Comparison of ENCODE assay signal across 8 cellular contexts in genomic region chr16:67659675-67660563, GRCh38. TPM values are rescaled to one million over a fixed set of nuclear protein-coding genes. Genes with fewer than 3 reads are reported as not detected.
A peak's percentile ranks its signal among the peaks of the same experiment; 100 is the strongest.
DNase-seq lines count a peak whose midpoint lies in the region; ATAC-seq and TF ChIP-seq lines count a peak whose summit lies in the region.

ACD (minus strand) TSS chr16:67660260; CDS start chr16:67660220, 40 bp downstream.

- TF ChIP-seq RAD21 in Ishikawa (IDR thresholded peaks at IDR 0.05; ENCODE audit: low read depth): no peak

- peak; percentile 47 for ATAC-seq in GM21576 (IDR thresholded peaks at IDR 0.05; ENCODE audit: unreplicated experiment)
- peak; percentile 66 for ATAC-seq in activated T-helper 17 cell treated with anti-CD3 and anti-CD28 coated beads, Interleukin-2, amount 50 U/mL, for 72 hours (replicated peaks)
- peak; percentile 59 to 61 for ATAC-seq in naive thymus-derived CD8-positive, alpha-beta T cell

- peaks cover 5% of the 10 kb centered on the region for H3K4me1 Mint-ChIP-seq in activated T-helper 17 cell treated with anti-CD3 and anti-CD28 coated beads, Interleukin-2, amount 50 U/mL, for 72 hours
- peaks cover 9 to 49% (median 28%) of the 10 kb centered on the region in 4 donors for H3K4me1 Mint-ChIP-seq in naive thymus-derived CD8-positive, alpha-beta T cell

- peak within 1 kb of the TSS; percentile 93 for H3K4me3 Mint-ChIP-seq in activated T-helper 17 cell treated with anti-CD3 and anti-CD28 coated beads, Interleukin-2, amount 50 U/mL, for 72 hours
- H3K4me3 Mint-ChIP-seq in naive thymus-derived CD8-positive, alpha-beta T cell: peak within 1 kb of the TSS; percentile 88 to 97 (median 94)

- H3K36me3 Mint-ChIP-seq in activated T-helper 17 cell treated with anti-CD3 and anti-CD28 coated beads, Interleukin-2, amount 50 U/mL, for 72 hours (ENCODE audit: low read depth): peaks cover 45% of the 10 kb centered on the region
- H3K36me3 Mint-ChIP-seq in naive thymus-derived CD8-positive, alpha-beta T cell: peaks cover 0 to 15% (median 6%) of the 10 kb centered on the region in 3 donors

- DNase-seq in DMS79 treated with DMSO at 0.1 percent for 48 hours (lab: John Stamatoyannopoulos, UW): peak; percentile 47
- DNase-seq in RPMI7951 (ENCODE audit: low read depth): peak; percentile 87
- DNase-seq in fibroblast of gingiva (ENCODE audit: low read depth): peak; percentile 85
- peak in 9 of 10 donors; percentile 86 to 95 (median 93) for DNase-seq in naive thymus-derived CD8-positive, alpha-beta T cell
- DNase-seq in stimulated activated naive CD4-positive, alpha-beta T cell (lab: John Stamatoyannopoulos, UW): peak; percentile 85 to 96 (median 88)

- H3K27ac Mint-ChIP-seq in activated T-helper 17 cell treated with anti-CD3 and anti-CD28 coated beads, Interleukin-2, amount 50 U/mL, for 72 hours: peak within 1 kb of the TSS; percentile 93
- peak within 1 kb of the TSS; percentile 91 to 99 (median 97) for H3K27ac Mint-ChIP-seq in naive thymus-derived CD8-positive, alpha-beta T cell

- H3K27me3 Mint-ChIP-seq in activated T-helper 17 cell treated with anti-CD3 and anti-CD28 coated beads, Interleukin-2, amount 50 U/mL, for 72 hours: no peaks in the 10 kb centered on the region
- H3K27me3 Mint-ChIP-seq in naive thymus-derived CD8-positive, alpha-beta T cell: no peaks in the 10 kb centered on the region

- no peaks in the 10 kb centered on the region for H3K9me3 Mint-ChIP-seq in activated T-helper 17 cell treated with anti-CD3 and anti-CD28 coated beads, Interleukin-2, amount 50 U/mL, for 72 hours
- H3K9me3 Mint-ChIP-seq in naive thymus-derived CD8-positive, alpha-beta T cell: no peaks in the 10 kb centered on the region

- TF ChIP-seq EP300 in Ishikawa (IDR thresholded peaks at IDR 0.05; ENCODE audit: borderline replicate concordance): no peak

- POLR2A ChIA-PET in naive thymus-derived CD8-positive, alpha-beta T cell (lab: Charles Lee): interaction anchor here (0.5 to 6.6 kb wide), 17 partner anchors 9 to 179 kb away, joined by 3 to 82 read pairs (median 4); partner anchors contain the start of genes ATP6V0D1, CARMIL2, CTCF and GFOD2

TF ChIP-seq in Ishikawa, 13 proteins besides CTCF, POLR2A, EP300 and RAD21:
- TF ChIP-seq USF1 (IDR thresholded peaks at IDR 0.05): no peak
- TF ChIP-seq EGR1 (IDR thresholded peaks at IDR 0.05): peak; percentile 75
- TF ChIP-seq NFIC (IDR thresholded peaks at IDR 0.05): no peak; the same call in 1 of the 2 replicates
- TF ChIP-seq, protein P1, sequence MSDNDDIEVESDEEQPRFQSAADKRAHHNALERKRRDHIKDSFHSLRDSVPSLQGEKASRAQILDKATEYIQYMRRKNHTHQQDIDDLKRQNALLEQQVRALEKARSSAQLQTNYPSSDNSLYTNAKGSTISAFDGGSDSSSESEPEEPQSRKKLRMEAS (IDR thresholded peaks at IDR 0.05): peak; percentile 43
- TF ChIP-seq TEAD4 (IDR thresholded peaks at IDR 0.05): no peak
- peak; percentile 71 for TF ChIP-seq TAF1 (IDR thresholded peaks at IDR 0.05; ENCODE audit: low read depth)
- no peak for TF ChIP-seq FOXM1 (IDR thresholded peaks at IDR 0.05; ENCODE audit: borderline replicate concordance, low read depth)
- peak; percentile 19; the same call in 1 of the 2 replicates for TF ChIP-seq TCF12 (IDR thresholded peaks at IDR 0.05; ENCODE audit: low read depth)
- TF ChIP-seq CREB1 (IDR thresholded peaks at IDR 0.05; ENCODE audit: low read depth): no peak
- TF ChIP-seq ZBTB7A (IDR thresholded peaks at IDR 0.05; ENCODE audit: low read depth): peak; percentile 37; the same call in 1 of the 2 replicates
- no peak for TF ChIP-seq YY1 (IDR thresholded peaks at IDR 0.05; ENCODE audit: low read depth)
- no peak for TF ChIP-seq CEBPB (IDR thresholded peaks at IDR 0.05)
- TF ChIP-seq, protein P2, sequence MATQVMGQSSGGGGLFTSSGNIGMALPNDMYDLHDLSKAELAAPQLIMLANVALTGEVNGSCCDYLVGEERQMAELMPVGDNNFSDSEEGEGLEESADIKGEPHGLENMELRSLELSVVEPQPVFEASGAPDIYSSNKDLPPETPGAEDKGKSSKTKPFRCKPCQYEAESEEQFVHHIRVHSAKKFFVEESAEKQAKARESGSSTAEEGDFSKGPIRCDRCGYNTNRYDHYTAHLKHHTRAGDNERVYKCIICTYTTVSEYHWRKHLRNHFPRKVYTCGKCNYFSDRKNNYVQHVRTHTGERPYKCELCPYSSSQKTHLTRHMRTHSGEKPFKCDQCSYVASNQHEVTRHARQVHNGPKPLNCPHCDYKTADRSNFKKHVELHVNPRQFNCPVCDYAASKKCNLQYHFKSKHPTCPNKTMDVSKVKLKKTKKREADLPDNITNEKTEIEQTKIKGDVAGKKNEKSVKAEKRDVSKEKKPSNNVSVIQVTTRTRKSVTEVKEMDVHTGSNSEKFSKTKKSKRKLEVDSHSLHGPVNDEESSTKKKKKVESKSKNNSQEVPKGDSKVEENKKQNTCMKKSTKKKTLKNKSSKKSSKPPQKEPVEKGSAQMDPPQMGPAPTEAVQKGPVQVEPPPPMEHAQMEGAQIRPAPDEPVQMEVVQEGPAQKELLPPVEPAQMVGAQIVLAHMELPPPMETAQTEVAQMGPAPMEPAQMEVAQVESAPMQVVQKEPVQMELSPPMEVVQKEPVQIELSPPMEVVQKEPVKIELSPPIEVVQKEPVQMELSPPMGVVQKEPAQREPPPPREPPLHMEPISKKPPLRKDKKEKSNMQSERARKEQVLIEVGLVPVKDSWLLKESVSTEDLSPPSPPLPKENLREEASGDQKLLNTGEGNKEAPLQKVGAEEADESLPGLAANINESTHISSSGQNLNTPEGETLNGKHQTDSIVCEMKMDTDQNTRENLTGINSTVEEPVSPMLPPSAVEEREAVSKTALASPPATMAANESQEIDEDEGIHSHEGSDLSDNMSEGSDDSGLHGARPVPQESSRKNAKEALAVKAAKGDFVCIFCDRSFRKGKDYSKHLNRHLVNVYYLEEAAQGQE (IDR thresholded peaks at IDR 0.05; ENCODE audit: low read depth): 0 out of 2 replicates have a peak, but pooled peaks have one; percentile 5

RNA-seq across cellular contexts. Expression of gene ACD, which starts in this region (rescaled TPM):
- 42.8 and 47.2 TPM in 2 replicates for total RNA-seq in RPMI7951 (2014; rRNA removed; shearing (Covaris generic))
- total RNA-seq in activated T-helper 17 cell treated with anti-CD3 and anti-CD28 coated beads, Interleukin-2, amount 50 U/mL, for 72 hours: 10 to 100 TPM; 37.5 to 63.4 TPM
- 10 to 100 TPM; 41.8 to 46.6 TPM for total RNA-seq in naive thymus-derived CD8-positive, alpha-beta T cell
- polyA plus RNA-seq in naive thymus-derived CD8-positive, alpha-beta T cell: 10 to 100 TPM; 24.6 to 38.1 (median 28.2) TPM

Comparison
In these comparisons a context has a peak if more than half of its experiments do, and no peak if none do; other contexts are left out.
1. Peak in every context shown above with its lines: DNase-seq and ATAC-seq.